ENCODE assay signal across 1 cellular context in the genomic region with DNA sequence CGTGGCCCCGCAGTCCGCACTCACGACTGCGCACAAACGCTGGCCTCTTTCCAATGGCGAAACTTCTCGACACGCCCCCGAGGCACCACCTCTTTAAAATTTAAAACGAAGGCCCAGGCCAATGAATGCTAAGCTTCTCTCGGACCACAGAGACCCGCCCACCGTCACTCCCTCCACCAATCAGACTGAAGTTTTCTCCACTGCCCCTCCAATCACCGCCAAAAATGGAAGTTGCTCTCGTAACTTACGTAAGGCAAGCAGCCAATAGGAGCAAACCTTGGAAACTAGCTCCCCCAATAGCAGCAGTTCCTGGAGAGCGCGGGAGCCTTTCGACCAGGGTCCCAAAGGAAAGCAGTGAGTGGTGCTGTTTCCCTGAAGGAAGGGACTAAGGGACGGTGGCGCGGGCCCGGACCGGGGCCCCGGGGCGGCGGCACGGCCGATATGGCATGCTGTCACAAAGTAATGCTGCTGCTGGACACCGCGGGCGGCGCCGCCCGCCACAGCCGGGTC.
TF ChIP-seq lines count a peak whose summit lies in the region.

A gene with protein sequence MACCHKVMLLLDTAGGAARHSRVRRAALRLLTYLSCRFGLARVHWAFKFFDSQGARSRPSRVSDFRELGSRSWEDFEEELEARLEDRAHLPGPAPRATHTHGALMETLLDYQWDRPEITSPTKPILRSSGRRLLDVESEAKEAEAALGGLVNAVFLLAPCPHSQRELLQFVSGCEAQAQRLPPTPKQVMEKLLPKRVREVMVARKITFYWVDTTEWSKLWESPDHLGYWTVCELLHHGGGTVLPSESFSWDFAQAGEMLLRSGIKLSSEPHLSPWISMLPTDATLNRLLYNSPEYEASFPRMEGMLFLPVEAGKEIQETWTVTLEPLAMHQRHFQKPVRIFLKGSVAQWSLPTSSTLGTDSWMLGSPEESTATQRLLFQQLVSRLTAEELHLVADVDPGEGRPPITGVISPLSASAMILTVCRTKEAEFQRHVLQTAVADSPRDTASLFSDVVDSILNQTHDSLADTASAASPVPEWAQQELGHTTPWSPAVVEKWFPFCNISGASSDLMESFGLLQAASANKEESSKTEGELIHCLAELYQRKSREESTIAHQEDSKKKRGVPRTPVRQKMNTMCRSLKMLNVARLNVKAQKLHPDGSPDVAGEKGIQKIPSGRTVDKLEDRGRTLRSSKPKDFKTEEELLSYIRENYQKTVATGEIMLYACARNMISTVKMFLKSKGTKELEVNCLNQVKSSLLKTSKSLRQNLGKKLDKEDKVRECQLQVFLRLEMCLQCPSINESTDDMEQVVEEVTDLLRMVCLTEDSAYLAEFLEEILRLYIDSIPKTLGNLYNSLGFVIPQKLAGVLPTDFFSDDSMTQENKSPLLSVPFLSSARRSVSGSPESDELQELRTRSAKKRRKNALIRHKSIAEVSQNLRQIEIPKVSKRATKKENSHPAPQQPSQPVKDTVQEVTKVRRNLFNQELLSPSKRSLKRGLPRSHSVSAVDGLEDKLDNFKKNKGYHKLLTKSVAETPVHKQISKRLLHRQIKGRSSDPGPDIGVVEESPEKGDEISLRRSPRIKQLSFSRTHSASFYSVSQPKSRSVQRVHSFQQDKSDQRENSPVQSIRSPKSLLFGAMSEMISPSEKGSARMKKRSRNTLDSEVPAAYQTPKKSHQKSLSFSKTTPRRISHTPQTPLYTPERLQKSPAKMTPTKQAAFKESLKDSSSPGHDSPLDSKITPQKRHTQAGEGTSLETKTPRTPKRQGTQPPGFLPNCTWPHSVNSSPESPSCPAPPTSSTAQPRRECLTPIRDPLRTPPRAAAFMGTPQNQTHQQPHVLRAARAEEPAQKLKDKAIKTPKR (N-terminal part only) (plus strand): TSS at position 324 of the 510 bp plus-strand sequence. CDS start 118 bp downstream, at position 442.

TF ChIP-seq in HepG2, 621 proteins besides CTCF, POLR2A, EP300 and RAD21 (continued from another document and continues in another):
- TF ChIP-seq, protein P1, sequence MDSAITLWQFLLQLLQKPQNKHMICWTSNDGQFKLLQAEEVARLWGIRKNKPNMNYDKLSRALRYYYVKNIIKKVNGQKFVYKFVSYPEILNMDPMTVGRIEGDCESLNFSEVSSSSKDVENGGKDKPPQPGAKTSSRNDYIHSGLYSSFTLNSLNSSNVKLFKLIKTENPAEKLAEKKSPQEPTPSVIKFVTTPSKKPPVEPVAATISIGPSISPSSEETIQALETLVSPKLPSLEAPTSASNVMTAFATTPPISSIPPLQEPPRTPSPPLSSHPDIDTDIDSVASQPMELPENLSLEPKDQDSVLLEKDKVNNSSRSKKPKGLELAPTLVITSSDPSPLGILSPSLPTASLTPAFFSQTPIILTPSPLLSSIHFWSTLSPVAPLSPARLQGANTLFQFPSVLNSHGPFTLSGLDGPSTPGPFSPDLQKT (CRISPR knock-in tag; IDR thresholded peaks at IDR 0.05; ENCODE audit: borderline replicate concordance): no peak
- no peak for TF ChIP-seq ZNF549 (CRISPR knock-in tag; IDR thresholded peaks at IDR 0.05)
- no peak for TF ChIP-seq ZNF75D (CRISPR knock-in tag; IDR thresholded peaks at IDR 0.05; ENCODE audit: borderline replicate concordance)
- peak; percentile 71 for TF ChIP-seq ZNF605 (CRISPR knock-in tag; IDR thresholded peaks at IDR 0.05)
- TF ChIP-seq CBX5 (CRISPR knock-in tag; IDR thresholded peaks at IDR 0.05; ENCODE audit: borderline replicate concordance): no peak
- no peak for TF ChIP-seq ZNF569 (CRISPR knock-in tag; IDR thresholded peaks at IDR 0.05; ENCODE audit: borderline replicate concordance)
- TF ChIP-seq ZNF790 (CRISPR knock-in tag; IDR thresholded peaks at IDR 0.05; ENCODE audit: borderline replicate concordance): no peak; the same call in 1 of the 2 replicates
- peak; percentile 97 for TF ChIP-seq NFYC (CRISPR knock-in tag; IDR thresholded peaks at IDR 0.05)
- TF ChIP-seq, protein P2, sequence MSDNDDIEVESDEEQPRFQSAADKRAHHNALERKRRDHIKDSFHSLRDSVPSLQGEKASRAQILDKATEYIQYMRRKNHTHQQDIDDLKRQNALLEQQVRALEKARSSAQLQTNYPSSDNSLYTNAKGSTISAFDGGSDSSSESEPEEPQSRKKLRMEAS (IDR thresholded peaks at IDR 0.05): peak; percentile 75
- TF ChIP-seq, protein P3, sequence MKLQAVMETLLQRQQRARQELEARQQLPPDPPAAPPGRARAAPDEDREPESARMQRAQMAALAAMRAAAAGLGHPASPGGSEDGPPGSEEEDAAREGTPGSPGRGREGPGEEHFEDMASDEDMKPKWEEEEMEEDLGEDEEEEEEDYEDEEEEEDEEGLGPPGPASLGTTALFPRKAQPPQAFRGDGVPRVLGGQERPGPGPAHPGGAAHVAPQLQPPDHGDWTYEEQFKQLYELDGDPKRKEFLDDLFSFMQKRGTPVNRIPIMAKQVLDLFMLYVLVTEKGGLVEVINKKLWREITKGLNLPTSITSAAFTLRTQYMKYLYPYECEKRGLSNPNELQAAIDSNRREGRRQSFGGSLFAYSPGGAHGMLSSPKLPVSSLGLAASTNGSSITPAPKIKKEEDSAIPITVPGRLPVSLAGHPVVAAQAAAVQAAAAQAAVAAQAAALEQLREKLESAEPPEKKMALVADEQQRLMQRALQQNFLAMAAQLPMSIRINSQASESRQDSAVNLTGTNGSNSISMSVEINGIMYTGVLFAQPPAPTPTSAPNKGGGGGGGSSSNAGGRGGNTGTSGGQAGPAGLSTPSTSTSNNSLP (IDR thresholded peaks at IDR 0.05; ENCODE audit: low read depth, low read length): no peak
- TF ChIP-seq ZNF350 (CRISPR knock-in tag; IDR thresholded peaks at IDR 0.05; ENCODE audit: borderline replicate concordance, low read depth): no peak
- TF ChIP-seq, protein P4, sequence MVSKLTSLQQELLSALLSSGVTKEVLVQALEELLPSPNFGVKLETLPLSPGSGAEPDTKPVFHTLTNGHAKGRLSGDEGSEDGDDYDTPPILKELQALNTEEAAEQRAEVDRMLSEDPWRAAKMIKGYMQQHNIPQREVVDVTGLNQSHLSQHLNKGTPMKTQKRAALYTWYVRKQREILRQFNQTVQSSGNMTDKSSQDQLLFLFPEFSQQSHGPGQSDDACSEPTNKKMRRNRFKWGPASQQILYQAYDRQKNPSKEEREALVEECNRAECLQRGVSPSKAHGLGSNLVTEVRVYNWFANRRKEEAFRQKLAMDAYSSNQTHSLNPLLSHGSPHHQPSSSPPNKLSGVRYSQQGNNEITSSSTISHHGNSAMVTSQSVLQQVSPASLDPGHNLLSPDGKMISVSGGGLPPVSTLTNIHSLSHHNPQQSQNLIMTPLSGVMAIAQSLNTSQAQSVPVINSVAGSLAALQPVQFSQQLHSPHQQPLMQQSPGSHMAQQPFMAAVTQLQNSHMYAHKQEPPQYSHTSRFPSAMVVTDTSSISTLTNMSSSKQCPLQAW (CRISPR knock-in tag; IDR thresholded peaks at IDR 0.05): no peak; the same call in 1 of the 2 replicates
- peak; percentile 74 for TF ChIP-seq SP4 (CRISPR knock-in tag; IDR thresholded peaks at IDR 0.05)
- no peak for TF ChIP-seq SAFB2 (CRISPR knock-in tag; IDR thresholded peaks at IDR 0.05; ENCODE audit: borderline replicate concordance, low read depth)
- TF ChIP-seq ASH2L (IDR thresholded peaks at IDR 0.05; ENCODE audit: insufficient read length, low read depth, low read length): peak; percentile 35
- no peak for TF ChIP-seq ZNF44 (CRISPR knock-in tag; IDR thresholded peaks at IDR 0.05)
- no peak for TF ChIP-seq FOSL1 (CRISPR knock-in tag; IDR thresholded peaks at IDR 0.05; ENCODE audit: borderline replicate concordance)
- no peak for TF ChIP-seq MED13 (CRISPR knock-in tag; IDR thresholded peaks at IDR 0.05)
- no peak for TF ChIP-seq RARG (CRISPR knock-in tag; IDR thresholded peaks at IDR 0.05; ENCODE audit: low read depth)
- TF ChIP-seq ZNF121 (CRISPR knock-in tag; IDR thresholded peaks at IDR 0.05): no peak
- TF ChIP-seq ZNF737 (CRISPR knock-in tag; IDR thresholded peaks at IDR 0.05; ENCODE audit: borderline replicate concordance): no peak
- TF ChIP-seq, protein P5, sequence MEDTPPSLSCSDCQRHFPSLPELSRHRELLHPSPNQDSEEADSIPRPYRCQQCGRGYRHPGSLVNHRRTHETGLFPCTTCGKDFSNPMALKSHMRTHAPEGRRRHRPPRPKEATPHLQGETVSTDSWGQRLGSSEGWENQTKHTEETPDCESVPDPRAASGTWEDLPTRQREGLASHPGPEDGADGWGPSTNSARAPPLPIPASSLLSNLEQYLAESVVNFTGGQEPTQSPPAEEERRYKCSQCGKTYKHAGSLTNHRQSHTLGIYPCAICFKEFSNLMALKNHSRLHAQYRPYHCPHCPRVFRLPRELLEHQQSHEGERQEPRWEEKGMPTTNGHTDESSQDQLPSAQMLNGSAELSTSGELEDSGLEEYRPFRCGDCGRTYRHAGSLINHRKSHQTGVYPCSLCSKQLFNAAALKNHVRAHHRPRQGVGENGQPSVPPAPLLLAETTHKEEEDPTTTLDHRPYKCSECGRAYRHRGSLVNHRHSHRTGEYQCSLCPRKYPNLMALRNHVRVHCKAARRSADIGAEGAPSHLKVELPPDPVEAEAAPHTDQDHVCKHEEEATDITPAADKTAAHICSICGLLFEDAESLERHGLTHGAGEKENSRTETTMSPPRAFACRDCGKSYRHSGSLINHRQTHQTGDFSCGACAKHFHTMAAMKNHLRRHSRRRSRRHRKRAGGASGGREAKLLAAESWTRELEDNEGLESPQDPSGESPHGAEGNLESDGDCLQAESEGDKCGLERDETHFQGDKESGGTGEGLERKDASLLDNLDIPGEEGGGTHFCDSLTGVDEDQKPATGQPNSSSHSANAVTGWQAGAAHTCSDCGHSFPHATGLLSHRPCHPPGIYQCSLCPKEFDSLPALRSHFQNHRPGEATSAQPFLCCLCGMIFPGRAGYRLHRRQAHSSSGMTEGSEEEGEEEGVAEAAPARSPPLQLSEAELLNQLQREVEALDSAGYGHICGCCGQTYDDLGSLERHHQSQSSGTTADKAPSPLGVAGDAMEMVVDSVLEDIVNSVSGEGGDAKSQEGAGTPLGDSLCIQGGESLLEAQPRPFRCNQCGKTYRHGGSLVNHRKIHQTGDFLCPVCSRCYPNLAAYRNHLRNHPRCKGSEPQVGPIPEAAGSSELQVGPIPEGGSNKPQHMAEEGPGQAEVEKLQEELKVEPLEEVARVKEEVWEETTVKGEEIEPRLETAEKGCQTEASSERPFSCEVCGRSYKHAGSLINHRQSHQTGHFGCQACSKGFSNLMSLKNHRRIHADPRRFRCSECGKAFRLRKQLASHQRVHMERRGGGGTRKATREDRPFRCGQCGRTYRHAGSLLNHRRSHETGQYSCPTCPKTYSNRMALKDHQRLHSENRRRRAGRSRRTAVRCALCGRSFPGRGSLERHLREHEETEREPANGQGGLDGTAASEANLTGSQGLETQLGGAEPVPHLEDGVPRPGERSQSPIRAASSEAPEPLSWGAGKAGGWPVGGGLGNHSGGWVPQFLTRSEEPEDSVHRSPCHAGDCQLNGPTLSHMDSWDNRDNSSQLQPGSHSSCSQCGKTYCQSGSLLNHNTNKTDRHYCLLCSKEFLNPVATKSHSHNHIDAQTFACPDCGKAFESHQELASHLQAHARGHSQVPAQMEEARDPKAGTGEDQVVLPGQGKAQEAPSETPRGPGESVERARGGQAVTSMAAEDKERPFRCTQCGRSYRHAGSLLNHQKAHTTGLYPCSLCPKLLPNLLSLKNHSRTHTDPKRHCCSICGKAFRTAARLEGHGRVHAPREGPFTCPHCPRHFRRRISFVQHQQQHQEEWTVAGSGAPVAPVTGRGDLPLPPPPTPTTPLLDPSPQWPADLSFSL (CRISPR knock-in tag; IDR thresholded peaks at IDR 0.05): no peak
- TF ChIP-seq ZNF260 (CRISPR knock-in tag; IDR thresholded peaks at IDR 0.05; ENCODE audit: borderline replicate concordance, low read depth): no peak
- TF ChIP-seq ZNF816 (CRISPR knock-in tag; IDR thresholded peaks at IDR 0.05; ENCODE audit: borderline replicate concordance): no peak; the same call in 1 of the 2 replicates
- TF ChIP-seq JDP2 (CRISPR knock-in tag; IDR thresholded peaks at IDR 0.05; ENCODE audit: borderline replicate concordance): peak; percentile 80
- TF ChIP-seq RBM39 (IDR thresholded peaks at IDR 0.05; ENCODE audit: low read depth, low read length, poor library complexity, severe bottlenecking): peak; percentile 38
- TF ChIP-seq ZNF510 (CRISPR knock-in tag; IDR thresholded peaks at IDR 0.05; ENCODE audit: low read depth): 0 out of 2 replicates have a peak, but pooled peaks have one; percentile 20
- no peak for TF ChIP-seq SOX5 (CRISPR knock-in tag; IDR thresholded peaks at IDR 0.05; ENCODE audit: borderline replicate concordance)
- TF ChIP-seq RXRA (CRISPR knock-in tag; IDR thresholded peaks at IDR 0.05): no peak
- no peak for TF ChIP-seq NFRKB (IDR thresholded peaks at IDR 0.05)
- no peak for TF ChIP-seq ZNF564 (CRISPR knock-in tag; IDR thresholded peaks at IDR 0.05)
- no peak for TF ChIP-seq NONO (IDR thresholded peaks at IDR 0.05)
- 0 out of 2 replicates have a peak, but pooled peaks have one; percentile 37 for TF ChIP-seq NONO (CRISPR knock-in tag; conservative IDR thresholded peaks at IDR 0.05)
- no peak for TF ChIP-seq ZNF263 (CRISPR knock-in tag; IDR thresholded peaks at IDR 0.05)
- TF ChIP-seq HNF4G (IDR thresholded peaks at IDR 0.05; ENCODE audit: borderline replicate concordance, low read depth, low read length): no peak
- no peak for TF ChIP-seq HNF4G (CRISPR knock-in tag; IDR thresholded peaks at IDR 0.05; ENCODE audit: borderline replicate concordance, low read depth)
- no peak for TF ChIP-seq ZNF552 (CRISPR knock-in tag; IDR thresholded peaks at IDR 0.05; ENCODE audit: borderline replicate concordance)
- peak; percentile 45; the same call in 1 of the 2 replicates for TF ChIP-seq HOXA3 (CRISPR knock-in tag; IDR thresholded peaks at IDR 0.05)
- TF ChIP-seq ZNF563 (CRISPR knock-in tag; IDR thresholded peaks at IDR 0.05): no peak
- no peak for TF ChIP-seq NFE2 (CRISPR knock-in tag; IDR thresholded peaks at IDR 0.05)
- TF ChIP-seq ATF7 (IDR thresholded peaks at IDR 0.05): no peak
- TF ChIP-seq ATF7 (CRISPR knock-in tag; IDR thresholded peaks at IDR 0.05): 0 out of 2 replicates have a peak, but pooled peaks have one; percentile 16
- no peak for TF ChIP-seq ZNF264 (CRISPR knock-in tag; IDR thresholded peaks at IDR 0.05)
- TF ChIP-seq SIN3B (IDR thresholded peaks at IDR 0.05; ENCODE audit: low read length): peak; percentile 87
- no peak for TF ChIP-seq ISL2 (CRISPR knock-in tag; IDR thresholded peaks at IDR 0.05)
- TF ChIP-seq ZSCAN12 (CRISPR knock-in tag; IDR thresholded peaks at IDR 0.05): no peak
- TF ChIP-seq ZNF616 (CRISPR knock-in tag; IDR thresholded peaks at IDR 0.05; ENCODE audit: low read depth): no peak
- TF ChIP-seq GATA4 (IDR thresholded peaks at IDR 0.05; ENCODE audit: borderline replicate concordance, low read depth): no peak
- peak; percentile 76 for TF ChIP-seq RBFOX2 (IDR thresholded peaks at IDR 0.05; ENCODE audit: low read depth, low read length)
- TF ChIP-seq, protein P6, sequence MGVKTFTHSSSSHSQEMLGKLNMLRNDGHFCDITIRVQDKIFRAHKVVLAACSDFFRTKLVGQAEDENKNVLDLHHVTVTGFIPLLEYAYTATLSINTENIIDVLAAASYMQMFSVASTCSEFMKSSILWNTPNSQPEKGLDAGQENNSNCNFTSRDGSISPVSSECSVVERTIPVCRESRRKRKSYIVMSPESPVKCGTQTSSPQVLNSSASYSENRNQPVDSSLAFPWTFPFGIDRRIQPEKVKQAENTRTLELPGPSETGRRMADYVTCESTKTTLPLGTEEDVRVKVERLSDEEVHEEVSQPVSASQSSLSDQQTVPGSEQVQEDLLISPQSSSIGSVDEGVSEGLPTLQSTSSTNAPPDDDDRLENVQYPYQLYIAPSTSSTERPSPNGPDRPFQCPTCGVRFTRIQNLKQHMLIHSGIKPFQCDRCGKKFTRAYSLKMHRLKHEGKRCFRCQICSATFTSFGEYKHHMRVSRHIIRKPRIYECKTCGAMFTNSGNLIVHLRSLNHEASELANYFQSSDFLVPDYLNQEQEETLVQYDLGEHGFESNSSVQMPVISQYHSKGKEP (CRISPR knock-in tag; IDR thresholded peaks at IDR 0.05): no peak
